Comparison of ENCODE assay signal across 8 cellular contexts in genomic region chr12:29152223-29152868, GRCh38. TPM values are rescaled to one million over a fixed set of nuclear protein-coding genes. Genes with fewer than 3 reads are reported as not detected.
DNase-seq lines count a peak whose midpoint lies in the region; ATAC-seq lines count a peak whose summit lies in the region.

No MANE protein-coding gene starts in this region.

- peak; percentile 96 for ATAC-seq in GM18517 (IDR thresholded peaks at IDR 0.05; ENCODE audit: unreplicated experiment)
- peak; percentile 82 for ATAC-seq in GM21737 (IDR thresholded peaks at IDR 0.05; ENCODE audit: unreplicated experiment)
- ATAC-seq in HG03520 (IDR thresholded peaks at IDR 0.05; ENCODE audit: unreplicated experiment): peak; percentile 92
- peak; percentile 46 for ATAC-seq in left colon

- no peak for DNase-seq in left colon
- no peak for DNase-seq in NCI-H1436 (lab: John Stamatoyannopoulos, UW)
- DNase-seq in stimulated activated CD4-positive, alpha-beta T cell treated with anti-CD3 and anti-CD28 coated beads, Interleukin-4, amount 100 ng/mL, for 1 hour: no peak
- DNase-seq in NCI-H524 treated with DMSO at 0.1 percent for 48 hours (lab: John Stamatoyannopoulos, UW): no peak
- DNase-seq in NCI-H774 (lab: John Stamatoyannopoulos, UW): no peak

- intact Hi-C loops in left colon (cut with DNase I, micrococcal nuclease): no loop called here

RNA-seq across cellular contexts. Expression of gene FAR2, which starts 3.3 kb away (rescaled TPM):
- 10 to 100 TPM; 72.8 to 73.2 TPM for total RNA-seq in left colon

Comparison
In these comparisons a context has a peak if more than half of its experiments do, and no peak if none do; other contexts are left out.
1. ATAC-seq: peak in every context shown above with its lines; median percentile 96 in GM18517; 92 in HG03520; 82 in GM21737; 46 in left colon.